9 cellular contexts compared by ENCODE assay signal in genomic region chr6:53483423-53484353, GRCh38.
A peak's percentile ranks its signal among the peaks of the same experiment; 100 is the strongest.
DNase-seq lines count a peak whose midpoint lies in the region; ATAC-seq, FAIRE-seq and TF ChIP-seq lines count a peak whose summit lies in the region.
"Had no signal": no experiment of that assay in that cellular context is flagged by ENCODE, and none has a peak within 500 bp of the region (broad histone marks: within the 10 kb centered on the region; RNA-seq: fewer than 3 reads in every experiment).

No MANE protein-coding gene starts in this region.

- H3K27me3 Mint-ChIP-seq in activated T-helper 17 cell treated with anti-CD3 and anti-CD28 coated beads, Interleukin-2, amount 50 U/mL, for 72 hours, result peaks cover 19% of the 10 kb centered on the region

- no peak for TF ChIP-seq CTCF in liver (IDR thresholded peaks at IDR 0.05; ENCODE audit: low read depth, low read length, missing input control)
- no peak for TF ChIP-seq CTCF in suprapubic skin (IDR thresholded peaks at IDR 0.05)

- H3K4me3 Mint-ChIP-seq in activated T-helper 17 cell treated with anti-CD3 and anti-CD28 coated beads, Interleukin-2, amount 50 U/mL, for 72 hours, result peak overlapping the region; percentile 11

- no peak overlapping the region for H3K4me3 ChIP-seq in liver (ENCODE audit: low read depth in 1 of 3, low read length in 3 of 3)
- H3K4me3 ChIP-seq in suprapubic skin, result no peak overlapping the region
- H3K4me3 ChIP-seq in small intestine (ENCODE audit: low read depth in 1 of 2, low read length in 2 of 2), result no peak overlapping the region
- H3K4me3 ChIP-seq: skin epidermis had no signal

- H3K9me3 ChIP-seq in liver (ENCODE audit: control insufficient read depth in 4 of 4, low read length in 3 of 4), result no peaks in the 10 kb centered on the region
- H3K9me3 ChIP-seq in suprapubic skin, result no peaks in the 10 kb centered on the region
- no peaks in the 10 kb centered on the region for H3K9me3 ChIP-seq in small intestine (ENCODE audit: control insufficient read depth, low read depth)

- ATAC-seq in HG03565 (IDR thresholded peaks at IDR 0.05; ENCODE audit: unreplicated experiment) (peak; percentile 46), HG02571 (IDR thresholded peaks at IDR 0.05; ENCODE audit: unreplicated experiment) (no peak), GM21515 (IDR thresholded peaks at IDR 0.05; ENCODE audit: unreplicated experiment) (no peak)
- ATAC-seq in activated T-helper 17 cell treated with anti-CD3 and anti-CD28 coated beads, Interleukin-2, amount 50 U/mL, for 72 hours (replicated peaks), result peak; percentile 49

- TF ChIP-seq POLR2A in suprapubic skin (IDR thresholded peaks at IDR 0.05), result no peak

- H3K9ac ChIP-seq in liver (ENCODE audit: low read depth in 1 of 2, low read length in 2 of 2), result no peak overlapping the region

- H3K27me3 ChIP-seq in liver (ENCODE audit: control insufficient read depth in 4 of 4, insufficient read depth in 4 of 4, low read length in 3 of 4), result no peaks in the 10 kb centered on the region
- H3K27me3 ChIP-seq in suprapubic skin, result peaks cover 5% of the 10 kb centered on the region
- no peaks in the 10 kb centered on the region for H3K27me3 ChIP-seq in small intestine (ENCODE audit: control insufficient read depth in 2 of 2, insufficient read depth in 2 of 2, low read length in 2 of 2)

- H3K27ac ChIP-seq in liver (ENCODE audit: low read depth in 1 of 2, low read length in 2 of 2) (peak overlapping the region in 1 of 2 donors; percentile 7), suprapubic skin (no peak overlapping the region), small intestine (ENCODE audit: low read depth in 1 of 2, low read length in 1 of 2) (no peak overlapping the region)

- FAIRE-seq in small intestine (lab: Jason Lieb, UNC), result no peak

- H3K4me1 Mint-ChIP-seq in activated T-helper 17 cell treated with anti-CD3 and anti-CD28 coated beads, Interleukin-2, amount 50 U/mL, for 72 hours, result peaks cover 18% of the 10 kb centered on the region

- WGBS in liver, result 67% methylated on average over 10 of the region's 10 CpGs
- WGBS in suprapubic skin, result 64% methylated on average over 10 of the region's 10 CpGs
- WGBS in small intestine, 3 donors, result 48 to 55% (median 51%) methylated on average over 10 of the region's 10 CpGs

- TF ChIP-seq EP300 in suprapubic skin (IDR thresholded peaks at IDR 0.05), result no peak

- H3K36me3 Mint-ChIP-seq in activated T-helper 17 cell treated with anti-CD3 and anti-CD28 coated beads, Interleukin-2, amount 50 U/mL, for 72 hours (ENCODE audit: low read depth), result no peaks in the 10 kb centered on the region

- peak in 1 of 2 donors; percentile 26 for TF ChIP-seq RAD21 in liver (IDR thresholded peaks at IDR 0.05)

- H3K27ac Mint-ChIP-seq in activated T-helper 17 cell treated with anti-CD3 and anti-CD28 coated beads, Interleukin-2, amount 50 U/mL, for 72 hours, result no peak overlapping the region

- no peaks in the 10 kb centered on the region for H3K36me3 ChIP-seq in liver (ENCODE audit: control insufficient read depth in 4 of 4, insufficient read depth in 3 of 4, low read depth in 1 of 4, low read length in 3 of 4)
- no peaks in the 10 kb centered on the region for H3K36me3 ChIP-seq in suprapubic skin
- H3K36me3 ChIP-seq in small intestine (ENCODE audit: control insufficient read depth in 2 of 2, insufficient read depth in 2 of 2, low read length in 2 of 2), result no peaks in the 10 kb centered on the region

- DNase-seq in Ammon's horn (ENCODE audit: low spot score) (peak; percentile 36), suprapubic skin (ENCODE audit: low spot score in 2 of 2) (no peak), small intestine (no peak)

- H3K4me1 ChIP-seq in liver (ENCODE audit: control insufficient read depth in 4 of 4, insufficient read depth in 4 of 4, low read length in 3 of 4), result peaks cover 0 to 3% (median 0%) of the 10 kb centered on the region in 4 donors
- peaks cover 20% of the 10 kb centered on the region for H3K4me1 ChIP-seq in suprapubic skin
- H3K4me1 ChIP-seq in small intestine (ENCODE audit: control insufficient read depth in 2 of 2, insufficient read depth in 1 of 2, low read depth in 1 of 2, low read length in 1 of 2), result no peaks in the 10 kb centered on the region

- H3K9me3 Mint-ChIP-seq in activated T-helper 17 cell treated with anti-CD3 and anti-CD28 coated beads, Interleukin-2, amount 50 U/mL, for 72 hours, result no peaks in the 10 kb centered on the region

TF ChIP-seq in liver, 16 proteins besides CTCF, POLR2A, EP300 and RAD21:
- peak; percentile 51 for TF ChIP-seq NR2F2 (IDR thresholded peaks at IDR 0.05)
- peak; percentile 24 for TF ChIP-seq YY1 (IDR thresholded peaks at IDR 0.05)
- TF ChIP-seq HNF4A (conservative IDR thresholded peaks at IDR 0.05), result no peak
TF ChIP-seq in liver: peak in this region for 2.

Comparison
In these comparisons a context has a peak if more than half of its experiments do, and no peak if none do; other contexts are left out.
1. ATAC-seq: peak in HG03565 (single experiment) and activated T-helper 17 cell treated with anti-CD3 and anti-CD28 coated beads, Interleukin-2, amount 50 U/mL, for 72 hours (single experiment); none in HG02571 (single experiment) and GM21515 (single experiment).